ENCODE assay signal across 14 cellular contexts in the genomic region with DNA sequence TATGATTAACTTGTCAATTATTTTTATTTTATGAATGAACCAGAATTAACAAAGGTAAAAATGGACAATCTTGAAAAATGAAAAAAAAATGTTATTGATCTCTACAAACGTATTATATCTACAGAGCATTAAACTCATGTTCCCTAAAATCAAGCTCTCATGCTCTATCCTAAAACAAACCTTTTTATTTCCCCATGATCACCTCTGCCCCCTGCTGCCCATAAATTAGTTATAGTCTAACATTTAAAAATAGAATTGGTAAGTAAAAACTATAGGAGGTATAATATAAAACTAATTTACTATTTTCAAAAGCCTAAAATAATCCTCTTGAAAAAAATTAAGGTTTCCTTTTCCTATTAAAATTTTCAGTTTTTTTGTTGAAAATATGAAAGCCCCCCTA.
DNase-seq lines count a peak whose midpoint lies in the region; ATAC-seq, FAIRE-seq and TF ChIP-seq lines count a peak whose summit lies in the region.
"Had no signal": no experiment of that assay in that cellular context is flagged by ENCODE, and none has a peak within 500 bp of the region (broad histone marks: within the 10 kb centered on the region; RNA-seq: fewer than 3 reads in every experiment).

No MANE protein-coding gene starts in this region.

- no peak overlapping the region for H3K9ac ChIP-seq in HCT116 (ENCODE audit: low read length)

- H3K36me3 Mint-ChIP-seq in naive thymus-derived CD4-positive, alpha-beta T cell, result peaks cover 0 to 4% (median 0%) of the 10 kb centered on the region in 5 donors
- no peaks in the 10 kb centered on the region for H3K36me3 Mint-ChIP-seq in activated T-cell treated with anti-CD3 and anti-CD28 coated beads, Interleukin-2, amount 50 U/mL, for 4 hours (ENCODE audit: insufficient read depth)

- H3K27ac ChIP-seq in HCT116 (ENCODE audit: low read depth, low read length), result no peak overlapping the region
- no peak overlapping the region for H3K27ac ChIP-seq in naive thymus-derived CD4-positive, alpha-beta T cell (ENCODE audit: low read depth, low read length)
- H3K27ac ChIP-seq: right atrium auricular region had no signal

- peaks cover 0 to 6% (median 0%) of the 10 kb centered on the region in 5 donors for H3K27me3 Mint-ChIP-seq in naive thymus-derived CD4-positive, alpha-beta T cell
- H3K27me3 Mint-ChIP-seq in activated T-cell treated with anti-CD3 and anti-CD28 coated beads, Interleukin-2, amount 50 U/mL, for 4 hours (ENCODE audit: low read depth), result no peaks in the 10 kb centered on the region
- H3K27me3 Mint-ChIP-seq: dendritic cell treated with granulocyte-macrophage colony-stimulating factor and Interleukin-4, amounts not matched to agents 40 ng/mL and 50 ng/mL, for 4 days had no signal

- no peak for TF ChIP-seq POLR2A in HCT116 (IDR thresholded peaks at IDR 0.05; ENCODE audit: borderline replicate concordance, extremely low read depth, insufficient read depth, insufficient read length)

- no peaks in the 10 kb centered on the region for H3K9me2 ChIP-seq in HCT116 (ENCODE audit: insufficient read depth)

- peak; percentile 7 to 32 (median 10); a peak in 2 of 6 replicates for TF ChIP-seq CTCF in HCT116 (IDR thresholded peaks at IDR 0.05 in 2 of 3, conservative IDR thresholded peaks at IDR 0.05 in 1 of 3; ENCODE audit: borderline replicate concordance in 1 of 3, insufficient read depth in 1 of 3, low read depth in 2 of 3, low read length in 2 of 3)

- H3K79me2 ChIP-seq in HCT116 (ENCODE audit: insufficient read depth, low read length), result no peaks in the 10 kb centered on the region

- no peak overlapping the region for H3K4me3 ChIP-seq in HCT116 (replicated peaks in 1 of 2; ENCODE audit: low read depth in 1 of 2, low read length in 2 of 2)
- no peak overlapping the region for H3K4me3 ChIP-seq in naive thymus-derived CD4-positive, alpha-beta T cell (ENCODE audit: low read length)
- H3K4me3 ChIP-seq: HAP-1, right atrium auricular region had no signal

- no peak overlapping the region for H3K4me2 ChIP-seq in HCT116 (ENCODE audit: low read length)

- H3K9me3 ChIP-seq in HCT116 (ENCODE audit: control insufficient read depth in 1 of 2, insufficient read depth in 1 of 2, low read depth in 1 of 2, low read length in 2 of 2), result no peaks in the 10 kb centered on the region
- H3K9me3 ChIP-seq in naive thymus-derived CD4-positive, alpha-beta T cell (ENCODE audit: control insufficient read depth in 2 of 3, low read length in 3 of 3), result no peaks in the 10 kb centered on the region
- H3K9me3 ChIP-seq: HAP-1, right atrium auricular region had no signal

- H3K4me1 ChIP-seq in HCT116 (ENCODE audit: control insufficient read depth in 1 of 2, insufficient read depth in 2 of 2, low read length in 2 of 2), result no peaks in the 10 kb centered on the region
- no peaks in the 10 kb centered on the region for H3K4me1 ChIP-seq in naive thymus-derived CD4-positive, alpha-beta T cell (ENCODE audit: control insufficient read depth in 2 of 2, insufficient read depth in 2 of 2, low read length in 2 of 2)
- H3K4me1 ChIP-seq: HAP-1, right atrium auricular region had no signal

- intact Hi-C loops in HCT116 (cut with micrococcal nuclease), result no loop called here
- intact Hi-C loops in naive thymus-derived CD4-positive, alpha-beta T cell (cut with micrococcal nuclease), result no loop called here

- no peak overlapping the region for H2AFZ ChIP-seq in HCT116 (ENCODE audit: low read depth, low read length, poor library complexity, severe bottlenecking)

- POLR2A ChIA-PET in HCT116 (lab: Charles Lee), result no interaction called here
- POLR2A ChIA-PET in naive thymus-derived CD4-positive, alpha-beta T cell (lab: Charles Lee), result no interaction called here

- H3K4me1 Mint-ChIP-seq in naive thymus-derived CD4-positive, alpha-beta T cell, result peaks cover 0 to 5% (median 0%) of the 10 kb centered on the region in 7 donors
- H3K4me1 Mint-ChIP-seq in activated T-cell treated with anti-CD3 and anti-CD28 coated beads, Interleukin-2, amount 50 U/mL, for 4 hours (ENCODE audit: low read depth), result no peaks in the 10 kb centered on the region

- H4K20me1 ChIP-seq in HCT116 (ENCODE audit: insufficient read depth), result no peaks in the 10 kb centered on the region

- CTCF ChIA-PET in HCT116 (lab: Charles Lee), result interaction anchor here (1.3 to 2.9 kb wide), 4 partner anchors 10 to 302 kb away, joined by 3 to 15 read pairs (median 4); no protein-coding TSS in a partner anchor
- CTCF ChIA-PET in naive thymus-derived CD4-positive, alpha-beta T cell (lab: Charles Lee), result no interaction called here

- peak; percentile 72 for FAIRE-seq in islet of Langerhans (lab: Jason Lieb, UNC)
- FAIRE-seq: RCC 7860 had no signal

- H3K27ac Mint-ChIP-seq in naive thymus-derived CD4-positive, alpha-beta T cell, result no peak overlapping the region
- H3K27ac Mint-ChIP-seq: dendritic cell treated with granulocyte-macrophage colony-stimulating factor and Interleukin-4, amounts not matched to agents 40 ng/mL and 50 ng/mL, for 4 days had no signal

- BruUV-seq in HCT116 (replicated peaks; lab: Mats Ljungman, UMichigan), result no TSS peak

- no peaks in the 10 kb centered on the region for H3K36me3 ChIP-seq in HCT116 (ENCODE audit: control insufficient read depth in 1 of 2, insufficient read depth in 2 of 2, low read length in 2 of 2)
- no peaks in the 10 kb centered on the region for H3K36me3 ChIP-seq in naive thymus-derived CD4-positive, alpha-beta T cell (ENCODE audit: control insufficient read depth in 2 of 3, insufficient read depth in 3 of 3, low read length in 3 of 3)
- H3K36me3 ChIP-seq: HAP-1, right atrium auricular region had no signal

- H3K27me3 ChIP-seq in HCT116 (ENCODE audit: insufficient read depth, low read length), result no peaks in the 10 kb centered on the region
- no peaks in the 10 kb centered on the region for H3K27me3 ChIP-seq in naive thymus-derived CD4-positive, alpha-beta T cell (ENCODE audit: control insufficient read depth in 2 of 2, insufficient read depth in 2 of 2, low read length in 2 of 2)
- H3K27me3 ChIP-seq: right atrium auricular region had no signal

- no peak for ATAC-seq in HCT116
- ATAC-seq in HG03097 (IDR thresholded peaks at IDR 0.05; ENCODE audit: low FRiP score, unreplicated experiment), result no peak
- no peak for ATAC-seq in naive thymus-derived CD4-positive, alpha-beta T cell
- no peak for ATAC-seq in activated T-cell treated with anti-CD3 and anti-CD28 coated beads, Interleukin-2, amount 50 U/mL, for 4 hours

- DNase-seq in DMS 273 (lab: John Stamatoyannopoulos, UW; ENCODE audit: unreplicated experiment), result peak; percentile 43
- DNase-seq in DMS 273 treated with DMSO at 0.1 percent for 48 hours (lab: John Stamatoyannopoulos, UW), result no peak
- DNase-seq in HCT116 (ENCODE audit: low read depth, low spot score), result no peak
- peak; percentile 5 for DNase-seq in SK-N-DZ (ENCODE audit: low spot score)
- DNase-seq in naive thymus-derived CD4-positive, alpha-beta T cell, result no peak
- DNase-seq in activated T-cell treated with anti-CD3 and anti-CD28 coated beads, Interleukin-2, amount 50 U/mL, for 4 hours, result no peak
- DNase-seq: mesendoderm, NCI-H1417 treated with DMSO at 0.1 percent for 48 hours had no signal

- no peaks in the 10 kb centered on the region for H3K9me3 Mint-ChIP-seq in naive thymus-derived CD4-positive, alpha-beta T cell
- H3K9me3 Mint-ChIP-seq in activated T-cell treated with anti-CD3 and anti-CD28 coated beads, Interleukin-2, amount 50 U/mL, for 4 hours, result no peaks in the 10 kb centered on the region
- H3K9me3 Mint-ChIP-seq: dendritic cell treated with granulocyte-macrophage colony-stimulating factor and Interleukin-4, amounts not matched to agents 40 ng/mL and 50 ng/mL, for 4 days had no signal

- TF ChIP-seq RAD21 in HCT116 (IDR thresholded peaks at IDR 0.05; ENCODE audit: low read depth), result peak; percentile 38; the same call in 1 of the 2 replicates

- RAD21 ChIA-PET in HCT116 (lab: Charles Lee; ENCODE audit: low non-redundant PET in 1 of 2, low total read pairs in 2 of 2, uncharacterized antibody in 2 of 2, unreplicated experiment in 2 of 2), result no interaction called here

- no peak overlapping the region for H3K4me3 Mint-ChIP-seq in naive thymus-derived CD4-positive, alpha-beta T cell
- H3K4me3 Mint-ChIP-seq in activated T-cell treated with anti-CD3 and anti-CD28 coated beads, Interleukin-2, amount 50 U/mL, for 4 hours, result no peak overlapping the region
- H3K4me3 Mint-ChIP-seq: dendritic cell treated with granulocyte-macrophage colony-stimulating factor and Interleukin-4, amounts not matched to agents 40 ng/mL and 50 ng/mL, for 4 days had no signal

TF ChIP-seq in HCT116, 20 proteins besides CTCF, POLR2A, EP300 and RAD21:
- TF ChIP-seq, protein P1, sequence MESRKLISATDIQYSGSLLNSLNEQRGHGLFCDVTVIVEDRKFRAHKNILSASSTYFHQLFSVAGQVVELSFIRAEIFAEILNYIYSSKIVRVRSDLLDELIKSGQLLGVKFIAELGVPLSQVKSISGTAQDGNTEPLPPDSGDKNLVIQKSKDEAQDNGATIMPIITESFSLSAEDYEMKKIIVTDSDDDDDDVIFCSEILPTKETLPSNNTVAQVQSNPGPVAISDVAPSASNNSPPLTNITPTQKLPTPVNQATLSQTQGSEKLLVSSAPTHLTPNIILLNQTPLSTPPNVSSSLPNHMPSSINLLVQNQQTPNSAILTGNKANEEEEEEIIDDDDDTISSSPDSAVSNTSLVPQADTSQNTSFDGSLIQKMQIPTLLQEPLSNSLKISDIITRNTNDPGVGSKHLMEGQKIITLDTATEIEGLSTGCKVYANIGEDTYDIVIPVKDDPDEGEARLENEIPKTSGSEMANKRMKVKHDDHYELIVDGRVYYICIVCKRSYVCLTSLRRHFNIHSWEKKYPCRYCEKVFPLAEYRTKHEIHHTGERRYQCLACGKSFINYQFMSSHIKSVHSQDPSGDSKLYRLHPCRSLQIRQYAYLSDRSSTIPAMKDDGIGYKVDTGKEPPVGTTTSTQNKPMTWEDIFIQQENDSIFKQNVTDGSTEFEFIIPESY (IDR thresholded peaks at IDR 0.05; ENCODE audit: extremely low read depth, insufficient replicate concordance, low read length), result no peak
- no peak for TF ChIP-seq ZFX (IDR thresholded peaks at IDR 0.05)

Comparison
In these comparisons a context has a peak if more than half of its experiments do, and no peak if none do; other contexts are left out.
1. DNase-seq: peak in DMS 273 (single experiment) and SK-N-DZ (single experiment); none in DMS 273 treated with DMSO at 0.1 percent for 48 hours (single experiment), HCT116 (single experiment), naive thymus-derived CD4-positive, alpha-beta T cell (0 of 9) and activated T-cell treated with anti-CD3 and anti-CD28 coated beads, Interleukin-2, amount 50 U/mL, for 4 hours (single experiment).